16 cellular contexts compared by ENCODE assay signal in genomic region chr2:27832396-27832795, GRCh38. TPM values are rescaled to one million over a fixed set of nuclear protein-coding genes. Genes with fewer than 3 reads are reported as not detected.
DNase-seq lines count a peak whose midpoint lies in the region; TF ChIP-seq lines count a peak whose summit lies in the region.
"Had no signal": no experiment of that assay in that cellular context is flagged by ENCODE, and none has a peak within 500 bp of the region (broad histone marks: within the 10 kb centered on the region; RNA-seq: fewer than 3 reads in every experiment).

No MANE protein-coding gene starts in this region.

- DNase-seq in ELR (ENCODE audit: low read depth) (peak; percentile 76), NOMO-1 treated with DMSO at 0.1 percent for 48 hours (lab: John Stamatoyannopoulos, UW; ENCODE audit: unreplicated experiment) (peak; percentile 86), choroid plexus epithelial cell (ENCODE audit: low read depth) (peak; percentile 73), renal cortical epithelial cell (ENCODE audit: low read depth) (peak; percentile 98), NCI-H1105 (lab: John Stamatoyannopoulos, UW) (no peak), 8988T (no peak)
- no peak for DNase-seq in stimulated activated naive CD4-positive, alpha-beta T cell treated with Interleukin-2 at 50 U/mL for 16 hours (lab: John Stamatoyannopoulos, UW)
- DNase-seq in effector CD4-positive, alpha-beta T cell: no peak
- DNase-seq: activated gamma-delta T cell, cerebellar nuclear complex, DMS153, left lung, NCI-H1417 treated with DMSO at 0.1 percent for 48 hours, nucleus accumbens, T-helper 1 cell had no signal

- TF ChIP-seq CTCF in choroid plexus epithelial cell (conservative IDR thresholded peaks at IDR 0.05; ENCODE audit: low read depth, low read length): no peak

- H3K4me3 ChIP-seq in choroid plexus epithelial cell (ENCODE audit: low read depth, low read length): no peak overlapping the region
- H3K4me3 ChIP-seq: gastroesophageal sphincter, left lung had no signal

RNA-seq across cellular contexts. Expression of gene RBKS, which starts 57.8 kb away (rescaled TPM):
- total RNA-seq in renal cortical epithelial cell: 10.0 and 12.5 TPM in 2 replicates

RNA-seq across cellular contexts. Expression of gene BABAM2, which starts 58.1 kb away (rescaled TPM):
- total RNA-seq in renal cortical epithelial cell: 27.1 and 57.3 TPM in 2 replicates

Comparison
In these comparisons a context has a peak if more than half of its experiments do, and no peak if none do; other contexts are left out.
1. DNase-seq: peak in ELR (single experiment), NOMO-1 treated with DMSO at 0.1 percent for 48 hours (single experiment), choroid plexus epithelial cell (single experiment) and renal cortical epithelial cell (single experiment); none in stimulated activated naive CD4-positive, alpha-beta T cell treated with Interleukin-2 at 50 U/mL for 16 hours (single experiment), NCI-H1105 (single experiment), effector CD4-positive, alpha-beta T cell (single experiment) and 8988T (single experiment).